In the genomic region with DNA sequence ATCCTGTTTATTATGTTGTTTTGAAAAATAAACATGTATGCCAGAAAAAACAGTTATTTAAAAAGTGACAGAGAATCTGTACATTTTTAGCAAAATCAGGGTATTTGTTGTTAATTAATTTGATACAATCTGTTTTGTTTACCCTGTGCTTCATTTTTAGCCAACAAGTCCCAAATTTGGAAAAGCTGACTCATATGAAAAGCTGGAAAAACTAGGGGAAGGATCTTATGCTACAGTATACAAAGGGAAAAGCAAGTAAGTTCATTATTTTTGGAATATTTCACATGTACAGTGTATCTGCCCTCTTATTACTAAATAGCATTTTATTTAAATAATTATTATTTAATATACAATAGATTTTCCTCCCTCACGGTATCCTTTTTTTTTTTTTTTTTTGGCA, we compare ENCODE assay signal across 31 cellular contexts.
"Had no signal": no experiment of that assay in that cellular context is flagged by ENCODE, and none has a peak within 500 bp of the region (broad histone marks: within the 10 kb centered on the region; RNA-seq: fewer than 3 reads in every experiment).

No MANE protein-coding gene starts in this region.

- H3K4me1 ChIP-seq: breast epithelium, left ventricle myocardium inferior, psoas muscle, right atrium auricular region, thyroid gland, upper lobe of right lung had no signal

- H3K4me3 ChIP-seq: breast epithelium, left ventricle myocardium inferior, pancreas, psoas muscle, right atrium auricular region, spleen, thyroid gland, upper lobe of right lung had no signal

- H3K27ac ChIP-seq: breast epithelium, epithelial cell of prostate, left ventricle myocardium inferior, neutrophil, pancreas, psoas muscle, right atrium auricular region, spleen, thyroid gland, upper lobe of right lung, VCaP had no signal

- H3K27me3 ChIP-seq: breast epithelium, neutrophil, pancreas, right atrium auricular region, spleen, thyroid gland, upper lobe of right lung had no signal

- H3K36me3 ChIP-seq: breast epithelium, left ventricle myocardium inferior, pancreas, right atrium auricular region, thyroid gland, upper lobe of right lung had no signal

- H3K36me3 Mint-ChIP-seq: activated naive CD8-positive, alpha-beta T cell; T-cell had no signal

- H3K4me3 Mint-ChIP-seq: activated naive CD8-positive, alpha-beta T cell; activated T-cell treated with anti-CD3 and anti-CD28 coated beads, Interleukin-2, amount 50 U/mL, for 24 hours; central memory CD8-positive, alpha-beta T cell; nephron; T-cell; T-helper 2 cell treated with Interferon-gamma antibody and Interleukin-4, amounts not matched to agents 5 μg/mL and 100 μg/mL, for 36 hours had no signal

- ATAC-seq: pancreas; psoas muscle; stimulated activated naive CD8-positive, alpha-beta T cell treated with anti-CD3 and anti-CD28 coated beads, Interleukin-15, Interleukin-2, amounts not matched to agents 100 U/mL and 50 U/mL, for 24 hours; T-cell; upper lobe of right lung had no signal

- DNase-seq: activated CD4-positive, alpha-beta T cell treated with anti-CD3 and anti-CD28 coated beads, Interleukin-2, amount 50 U/mL, for 4 hours; activated CD4-positive, CD25-positive, alpha-beta regulatory T cell treated with anti-CD3 and anti-CD28 coated beads, Interleukin-2, amount 50 U/mL, for 72 hours; activated CD8-positive, alpha-beta memory T cell treated with anti-CD3 and anti-CD28 coated beads for 24 hours; activated CD8-positive, alpha-beta memory T cell treated with anti-CD3 and anti-CD28 coated beads, Interleukin-2, amount 50 U/mL, for 4 hours; activated naive CD4-positive, alpha-beta T cell; activated T-cell treated with anti-CD3 and anti-CD28 coated beads, Interleukin-2, amount 50 U/mL, for 24 hours; glutamatergic neuron; hippocampal formation; left ventricle myocardium inferior; mammary epithelial cell; pancreas; psoas muscle; spleen; stimulated activated CD4-positive, alpha-beta T cell treated with anti-CD3 and anti-CD28 coated beads, Interleukin-4, amount 100 ng/mL, for 1 hour; stimulated activated naive CD8-positive, alpha-beta T cell treated with anti-CD3 and anti-CD28 coated beads, Interleukin-15, Interleukin-2, amounts not matched to agents 100 U/mL and 50 U/mL, for 24 hours; substantia nigra; T-cell; thyroid gland; upper lobe of right lung had no signal

- H3K27ac Mint-ChIP-seq: activated naive CD8-positive, alpha-beta T cell; activated T-cell treated with anti-CD3 and anti-CD28 coated beads, Interleukin-2, amount 50 U/mL, for 24 hours; activated T-helper 2 cell treated with anti-CD3 and anti-CD28 coated beads, Interferon-gamma antibody, Interleukin-2, Interleukin-4, amounts not matched to agents 10 μg/mL and 5 μg/mL and 100 μg/mL, durations not matched to agents 14 hours and 24 hours and 36 hours; nephron; T-cell; T-helper 2 cell treated with Interferon-gamma antibody and Interleukin-4, amounts not matched to agents 5 μg/mL and 100 μg/mL, for 36 hours had no signal

- H3K9me3 Mint-ChIP-seq: activated T-cell treated with anti-CD3 and anti-CD28 coated beads, Interleukin-2, amount 50 U/mL, for 24 hours; activated T-helper 2 cell treated with anti-CD3 and anti-CD28 coated beads, Interferon-gamma antibody, Interleukin-2, Interleukin-4, amounts not matched to agents 10 μg/mL and 5 μg/mL and 100 μg/mL, durations not matched to agents 14 hours and 24 hours and 36 hours; nephron; T-cell; T-helper 2 cell treated with Interferon-gamma antibody and Interleukin-4, amounts not matched to agents 5 μg/mL and 100 μg/mL, for 36 hours had no signal

- H3K9me3 ChIP-seq: breast epithelium, left ventricle myocardium inferior, neutrophil, pancreas, psoas muscle, right atrium auricular region, spleen, thyroid gland, upper lobe of right lung had no signal

- FAIRE-seq: colon, frontal cortex, pancreas had no signal

- H3K27me3 Mint-ChIP-seq: activated T-cell treated with anti-CD3 and anti-CD28 coated beads, Interleukin-2, amount 50 U/mL, for 24 hours; central memory CD8-positive, alpha-beta T cell; T-cell had no signal

- H3K4me1 Mint-ChIP-seq: central memory CD8-positive, alpha-beta T cell; nephron; T-cell had no signal
